Comparison of ENCODE assay signal across 33 cellular contexts in genomic region chr2:213644926-213645325, GRCh38.
"Had no signal": no experiment of that assay in that cellular context is flagged by ENCODE, and none has a peak within 500 bp of the region (broad histone marks: within the 10 kb centered on the region; RNA-seq: fewer than 3 reads in every experiment).

No MANE protein-coding gene starts in this region.

- H3K36me3 Mint-ChIP-seq: activated naive CD4-positive, alpha-beta T cell treated with anti-CD3 and anti-CD28 coated beads, Interleukin-2, amount 10 ng/mL, durations not matched to agents 7 days and 5 days; activated naive CD4-positive, alpha-beta T cell treated with anti-CD3 and anti-CD28 coated beads, Interleukin-2, amount 50 U/mL, for 72 hours; activated naive CD8-positive, alpha-beta T cell treated with anti-CD3 and anti-CD28 coated beads, Interleukin-2, amount 10 ng/mL, durations not matched to agents 7 days and 5 days; brain had no signal

- H3K36me3 ChIP-seq: ascending aorta, breast epithelium, cardiac muscle cell, esophagus muscularis mucosa, gastrocnemius medialis, heart right ventricle had no signal

- H3K4me1 Mint-ChIP-seq: activated CD4-positive, alpha-beta memory T cell treated with anti-CD3 and anti-CD28 coated beads, Interleukin-2, amount 10 ng/mL, durations not matched to agents 7 days and 5 days; activated CD4-positive, alpha-beta T cell treated with anti-CD3 and anti-CD28 coated beads, Interleukin-2, amount 10 ng/mL, durations not matched to agents 7 days and 5 days; activated naive CD4-positive, alpha-beta T cell treated with anti-CD3 and anti-CD28 coated beads, Interleukin-2, amount 10 ng/mL, durations not matched to agents 7 days and 5 days; activated naive CD8-positive, alpha-beta T cell treated with anti-CD3 and anti-CD28 coated beads, Interleukin-2, amount 10 ng/mL, durations not matched to agents 7 days and 5 days; brain; T-helper 17 cell had no signal

- H3K27ac Mint-ChIP-seq: activated CD4-positive, alpha-beta memory T cell treated with anti-CD3 and anti-CD28 coated beads, Interleukin-2, amount 10 ng/mL, durations not matched to agents 7 days and 5 days; activated CD4-positive, alpha-beta T cell treated with anti-CD3 and anti-CD28 coated beads, Interleukin-2, amount 10 ng/mL, durations not matched to agents 7 days and 5 days; activated naive CD4-positive, alpha-beta T cell treated with anti-CD3 and anti-CD28 coated beads, Interleukin-2, amount 10 ng/mL, durations not matched to agents 7 days and 5 days; activated naive CD4-positive, alpha-beta T cell treated with anti-CD3 and anti-CD28 coated beads, Interleukin-2, amount 50 U/mL, for 72 hours; activated naive CD8-positive, alpha-beta T cell treated with anti-CD3 and anti-CD28 coated beads, Interleukin-2, amount 10 ng/mL, durations not matched to agents 7 days and 5 days; activated T-cell treated with anti-CD3 and anti-CD28 coated beads, Interleukin-2, amount 50 U/mL, for 24 hours; activated T-cell treated with anti-CD3 and anti-CD28 coated beads, Interleukin-2, amount 50 U/mL, for 72 hours; brain; dendritic cell treated with granulocyte-macrophage colony-stimulating factor and Interleukin-4, amounts not matched to agents 40 ng/mL and 50 ng/mL, for 4 days; T-helper 17 cell; T-helper 2 cell treated with Interferon-gamma antibody and Interleukin-4, amounts not matched to agents 5 μg/mL and 100 μg/mL, for 36 hours had no signal

- H3K4me3 ChIP-seq: ascending aorta, breast epithelium, cardiac muscle cell, coronary artery, dorsolateral prefrontal cortex, esophagus muscularis mucosa, gastrocnemius medialis, heart right ventricle had no signal

- DNase-seq: activated CD4-positive, alpha-beta memory T cell treated with anti-CD3 and anti-CD28 coated beads, Interleukin-2, amount 10 ng/mL, durations not matched to agents 7 days and 5 days; activated CD4-positive, alpha-beta T cell treated with anti-CD3 and anti-CD28 coated beads for 1 hour; activated CD4-positive, alpha-beta T cell treated with anti-CD3 and anti-CD28 coated beads for 4 hours; activated CD4-positive, alpha-beta T cell treated with anti-CD3 and anti-CD28 coated beads, Interleukin-2, amount 10 ng/mL, durations not matched to agents 7 days and 5 days; activated CD4-positive, alpha-beta T cell treated with anti-CD3 and anti-CD28 coated beads, Interleukin-2, amount 50 U/mL, for 4 hours; activated CD8-positive, alpha-beta memory T cell treated with anti-CD3 and anti-CD28 coated beads, Interleukin-2, amount 50 U/mL, for 48 hours; activated gamma-delta T cell; activated naive CD4-positive, alpha-beta T cell; activated naive CD4-positive, alpha-beta T cell treated with anti-CD3 and anti-CD28 coated beads, Interleukin-2, amount 10 ng/mL, durations not matched to agents 7 days and 5 days; activated naive CD8-positive, alpha-beta T cell treated with anti-CD3 and anti-CD28 coated beads, Interleukin-2, amount 10 ng/mL, durations not matched to agents 7 days and 5 days; activated T-cell treated with anti-CD3 and anti-CD28 coated beads for 4 hours; activated T-cell treated with anti-CD3 and anti-CD28 coated beads, Interleukin-2, amount 50 U/mL, for 24 hours; activated T-cell treated with anti-CD3 and anti-CD28 coated beads, Interleukin-2, amount 50 U/mL, for 72 hours; central memory CD4-positive, alpha-beta T cell; cerebellar nuclear complex; dorsolateral prefrontal cortex; effector memory CD4-positive, alpha-beta T cell; erythroblast; foreskin keratinocyte; gastrocnemius medialis; heart right ventricle; T-helper 1 cell; T-helper 17 cell; T1000 had no signal

- H3K27ac ChIP-seq: breast epithelium, cardiac muscle cell, coronary artery, dorsolateral prefrontal cortex, esophagus muscularis mucosa, foreskin keratinocyte, gastrocnemius medialis, heart right ventricle had no signal

- H3K4me1 ChIP-seq: ascending aorta, breast epithelium, esophagus muscularis mucosa, foreskin keratinocyte, gastrocnemius medialis, heart right ventricle had no signal

- H3K27me3 Mint-ChIP-seq: activated CD4-positive, alpha-beta memory T cell treated with anti-CD3 and anti-CD28 coated beads, Interleukin-2, amount 10 ng/mL, durations not matched to agents 7 days and 5 days; activated CD4-positive, alpha-beta T cell treated with anti-CD3 and anti-CD28 coated beads, Interleukin-2, amount 10 ng/mL, durations not matched to agents 7 days and 5 days; activated naive CD4-positive, alpha-beta T cell treated with anti-CD3 and anti-CD28 coated beads, Interleukin-2, amount 10 ng/mL, durations not matched to agents 7 days and 5 days; activated naive CD8-positive, alpha-beta T cell treated with anti-CD3 and anti-CD28 coated beads, Interleukin-2, amount 10 ng/mL, durations not matched to agents 7 days and 5 days; activated T-cell treated with anti-CD3 and anti-CD28 coated beads, Interleukin-2, amount 50 U/mL, for 24 hours; brain; dendritic cell treated with granulocyte-macrophage colony-stimulating factor and Interleukin-4, amounts not matched to agents 40 ng/mL and 50 ng/mL, for 4 days; T-helper 17 cell had no signal

- H3K9me3 ChIP-seq: ascending aorta, breast epithelium, esophagus muscularis mucosa, gastrocnemius medialis had no signal

- H3K4me3 Mint-ChIP-seq: activated CD4-positive, alpha-beta memory T cell treated with anti-CD3 and anti-CD28 coated beads, Interleukin-2, amount 10 ng/mL, durations not matched to agents 7 days and 5 days; activated CD4-positive, alpha-beta T cell treated with anti-CD3 and anti-CD28 coated beads, Interleukin-2, amount 10 ng/mL, durations not matched to agents 7 days and 5 days; activated naive CD4-positive, alpha-beta T cell treated with anti-CD3 and anti-CD28 coated beads, Interleukin-2, amount 10 ng/mL, durations not matched to agents 7 days and 5 days; activated naive CD8-positive, alpha-beta T cell treated with anti-CD3 and anti-CD28 coated beads, Interleukin-2, amount 10 ng/mL, durations not matched to agents 7 days and 5 days; activated T-cell treated with anti-CD3 and anti-CD28 coated beads, Interleukin-2, amount 50 U/mL, for 24 hours; activated T-cell treated with anti-CD3 and anti-CD28 coated beads, Interleukin-2, amount 50 U/mL, for 72 hours; brain; dendritic cell treated with granulocyte-macrophage colony-stimulating factor and Interleukin-4, amounts not matched to agents 40 ng/mL and 50 ng/mL, for 4 days; T-helper 17 cell; T-helper 2 cell treated with Interferon-gamma antibody and Interleukin-4, amounts not matched to agents 5 μg/mL and 100 μg/mL, for 36 hours had no signal

- ATAC-seq: activated naive CD4-positive, alpha-beta T cell treated with anti-CD3 and anti-CD28 coated beads, Interleukin-2, amount 50 U/mL, for 72 hours; activated T-cell treated with anti-CD3 and anti-CD28 coated beads, Interleukin-2, amount 50 U/mL, for 72 hours; foreskin keratinocyte; gastrocnemius medialis; heart right ventricle; T-helper 17 cell had no signal

- H3K9me3 Mint-ChIP-seq: activated naive CD4-positive, alpha-beta T cell treated with anti-CD3 and anti-CD28 coated beads, Interleukin-2, amount 10 ng/mL, durations not matched to agents 7 days and 5 days; activated naive CD8-positive, alpha-beta T cell treated with anti-CD3 and anti-CD28 coated beads, Interleukin-2, amount 10 ng/mL, durations not matched to agents 7 days and 5 days; activated T-cell treated with anti-CD3 and anti-CD28 coated beads, Interleukin-2, amount 50 U/mL, for 24 hours; T-helper 2 cell treated with Interferon-gamma antibody and Interleukin-4, amounts not matched to agents 5 μg/mL and 100 μg/mL, for 36 hours had no signal

- H3K27me3 ChIP-seq: ascending aorta, breast epithelium, cardiac muscle cell, esophagus muscularis mucosa, foreskin keratinocyte, gastrocnemius medialis, heart right ventricle had no signal
